Comparison of ENCODE assay signal across 8 cellular contexts in the genomic region with DNA sequence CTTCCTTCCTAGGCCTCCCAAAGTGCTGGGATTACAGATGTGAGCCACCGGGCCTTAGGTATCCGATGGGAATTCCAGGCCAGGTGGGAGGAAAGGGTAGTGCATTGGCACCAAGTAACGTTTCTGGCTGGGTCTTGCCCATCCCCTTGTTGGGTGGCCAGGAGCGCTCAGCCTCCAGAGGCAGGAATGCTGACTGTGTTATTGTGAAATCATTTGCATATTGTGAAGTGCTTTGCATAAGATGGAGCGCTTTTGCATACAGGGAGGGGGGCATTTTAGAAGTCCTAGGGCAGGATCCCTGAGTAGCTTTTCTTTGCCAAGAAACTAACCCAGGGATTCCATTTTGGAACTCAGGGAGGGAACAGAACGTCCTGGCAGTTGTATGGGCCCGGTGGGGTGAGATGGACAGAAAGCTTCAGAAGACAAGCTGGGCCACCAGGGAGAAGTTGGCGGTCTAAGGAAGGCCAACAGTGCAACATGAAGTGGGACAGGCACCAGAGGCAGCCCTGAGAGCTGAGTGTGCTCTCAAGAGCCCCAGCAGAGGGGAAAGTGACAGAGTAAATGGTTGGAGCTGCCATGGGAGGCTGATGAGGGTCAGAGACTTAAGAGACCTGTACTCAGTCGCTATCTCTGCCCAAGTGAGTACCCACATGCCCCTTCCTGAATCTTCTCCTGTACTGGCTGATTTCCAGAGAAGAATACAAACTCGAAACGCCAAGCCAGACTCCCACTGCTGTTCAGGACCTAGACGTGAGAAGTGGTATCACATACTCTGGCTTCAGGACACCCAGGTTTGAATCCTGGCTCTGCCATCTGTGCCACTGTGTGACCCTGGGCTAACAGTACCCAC. TPM values are rescaled to one million over a fixed set of nuclear protein-coding genes. Genes with fewer than 3 reads are reported as not detected.
DNase-seq lines count a peak whose midpoint lies in the region; ATAC-seq and TF ChIP-seq lines count a peak whose summit lies in the region.

No MANE protein-coding gene starts in this region.

- no peaks in the 10 kb centered on the region for H3K9me2 ChIP-seq in neural cell (ENCODE audit: insufficient read depth, low read length)

- no peaks in the 10 kb centered on the region for H3K27me3 Mint-ChIP-seq in CD8-positive, alpha-beta T cell (ENCODE audit: low read depth)

- H3K4me1 Mint-ChIP-seq in CD8-positive, alpha-beta T cell (ENCODE audit: low read depth) = peaks cover 25% of the 10 kb centered on the region

- no peak for ATAC-seq in CD8-positive, alpha-beta T cell

- H3K36me3 Mint-ChIP-seq in CD8-positive, alpha-beta T cell = peaks cover 2% of the 10 kb centered on the region

- TF ChIP-seq RAD21 in neural cell (conservative IDR thresholded peaks at IDR 0.05) = no peak

- no peak for TF ChIP-seq CTCF in CD8-positive, alpha-beta T cell (IDR thresholded peaks at IDR 0.05)
- TF ChIP-seq CTCF in neural cell (IDR thresholded peaks at IDR 0.05; ENCODE audit: poor library complexity, severe bottlenecking) = no peak

- peaks cover 7% of the 10 kb centered on the region for H3K79me2 ChIP-seq in neural cell (replicated peaks; ENCODE audit: insufficient read depth, low read length)

- H3K27ac Mint-ChIP-seq in CD8-positive, alpha-beta T cell = peak overlapping the region; percentile 92

- no peaks in the 10 kb centered on the region for H4K20me1 ChIP-seq in neural cell (ENCODE audit: insufficient read depth)

- no peaks in the 10 kb centered on the region for H3F3A ChIP-seq in neural cell (ENCODE audit: insufficient read depth, low read length, poor library complexity, severe bottlenecking)

- peak overlapping the region; percentile 84 for H3K4me3 Mint-ChIP-seq in CD8-positive, alpha-beta T cell

- peak overlapping the region; percentile 40 for H3K4me3 ChIP-seq in CD8-positive, alpha-beta T cell (ENCODE audit: low read depth, low read length)
- H3K4me3 ChIP-seq in NT2/D1 (ENCODE audit: insufficient read length, low read depth) (peak overlapping the region; percentile 67), neural cell (ENCODE audit: low read length) (peak overlapping the region; percentile 78)
- H3K4me3 ChIP-seq in effector memory CD4-positive, alpha-beta T cell (ENCODE audit: insufficient read depth, low read depth, low read length, poor library complexity, severe bottlenecking) = peak overlapping the region; percentile 89

- CTCF ChIA-PET in CD8-positive, alpha-beta T cell (lab: Charles Lee) = interaction anchor here (0.7 to 1.7 kb wide), 9 partner anchors 8 to 101 kb away, joined by 3 to 26 read pairs (median 4); a partner anchor contains a TSS

- no peaks in the 10 kb centered on the region for H3K27me3 ChIP-seq in CD8-positive, alpha-beta T cell (ENCODE audit: insufficient read depth, low read length)
- H3K27me3 ChIP-seq in NT2/D1 (ENCODE audit: insufficient read depth, insufficient read length) (no peaks in the 10 kb centered on the region), neural cell (ENCODE audit: insufficient read depth, low read depth, low read length) (no peaks in the 10 kb centered on the region)
- H3K27me3 ChIP-seq in effector memory CD4-positive, alpha-beta T cell (replicated peaks; ENCODE audit: control insufficient read depth, insufficient read depth, low read length, poor library complexity, severe bottlenecking) = no peaks in the 10 kb centered on the region

- no peaks in the 10 kb centered on the region for H3K9me3 Mint-ChIP-seq in CD8-positive, alpha-beta T cell

- POLR2A ChIA-PET in CD8-positive, alpha-beta T cell (lab: Charles Lee) = interaction anchor here (1.0 to 1.3 kb wide), 3 partner anchors 12 to 222 kb away, joined by 3 to 5 read pairs (median 3); no protein-coding TSS in a partner anchor

- no peak for DNase-seq in CD8-positive, alpha-beta T cell
- DNase-seq in NT2/D1 (ENCODE audit: low read depth, low spot score) = no peak
- no peak for DNase-seq in effector memory CD4-positive, alpha-beta T cell
- no peak for DNase-seq in iPS-NIHi11 (ENCODE audit: low spot score)
- DNase-seq in hepatic stellate cell (ENCODE audit: low spot score) = no peak
- DNase-seq in NCI-H187 (lab: John Stamatoyannopoulos, UW) = no peak
- no peak for DNase-seq in cerebellar nuclear complex (lab: John Stamatoyannopoulos, UW)

- intact Hi-C loops in CD8-positive, alpha-beta T cell (cut with DNase I, micrococcal nuclease) = loop anchor here (5.0 to 10.0 kb wide), 5 partner anchors 80 to 470 kb away; a partner anchor contains a TSS

- peak overlapping the region; percentile 52 for H2AFZ ChIP-seq in neural cell (ENCODE audit: low read depth, low read length)

- peak overlapping the region; percentile 29 for H3K27ac ChIP-seq in CD8-positive, alpha-beta T cell (ENCODE audit: low read depth, low read length)
- H3K27ac ChIP-seq in effector memory CD4-positive, alpha-beta T cell (ENCODE audit: insufficient read depth, low read length, poor library complexity, severe bottlenecking) = peak overlapping the region; percentile 82
- peak overlapping the region; percentile 74 for H3K27ac ChIP-seq in neural cell (ENCODE audit: low read length)

- peaks cover 18% of the 10 kb centered on the region for H3K4me1 ChIP-seq in CD8-positive, alpha-beta T cell (ENCODE audit: insufficient read depth, low read length)
- H3K4me1 ChIP-seq in NT2/D1 (ENCODE audit: insufficient read depth, insufficient read length) = peaks cover 12% of the 10 kb centered on the region
- peaks cover 17% of the 10 kb centered on the region for H3K4me1 ChIP-seq in effector memory CD4-positive, alpha-beta T cell (ENCODE audit: control insufficient read depth, insufficient read depth, low read length, poor library complexity, severe bottlenecking)

- no peaks in the 10 kb centered on the region for H3K9me3 ChIP-seq in CD8-positive, alpha-beta T cell (ENCODE audit: low read length)
- H3K9me3 ChIP-seq in NT2/D1 (ENCODE audit: insufficient read depth, low read length) (no peaks in the 10 kb centered on the region), neural cell (ENCODE audit: low read length) (no peaks in the 10 kb centered on the region)
- no peaks in the 10 kb centered on the region for H3K9me3 ChIP-seq in effector memory CD4-positive, alpha-beta T cell (ENCODE audit: control insufficient read depth, low read length)

- TF ChIP-seq EP300 in neural cell (conservative IDR thresholded peaks at IDR 0.05; ENCODE audit: poor library complexity, severe bottlenecking) = no peak

- peak overlapping the region; percentile 87 for H3K9ac ChIP-seq in NT2/D1 (ENCODE audit: insufficient read length, low read depth)
- H3K9ac ChIP-seq in neural cell (ENCODE audit: low read length) = peak overlapping the region; percentile 78

- H3K4me2 ChIP-seq in neural cell (ENCODE audit: low read length) = peak overlapping the region; percentile 7

- no peaks in the 10 kb centered on the region for H3K36me3 ChIP-seq in CD8-positive, alpha-beta T cell (ENCODE audit: insufficient read depth, low read length)
- H3K36me3 ChIP-seq in NT2/D1 (ENCODE audit: insufficient read depth, insufficient read length, low read length) = peaks cover 18% of the 10 kb centered on the region
- H3K36me3 ChIP-seq in effector memory CD4-positive, alpha-beta T cell (ENCODE audit: control insufficient read depth, insufficient read depth, low read length) = no peaks in the 10 kb centered on the region
- no peaks in the 10 kb centered on the region for H3K36me3 ChIP-seq in neural cell (ENCODE audit: insufficient read depth, low read length)

TF ChIP-seq in neural cell, 6 proteins besides CTCF, POLR2A, EP300 and RAD21:
- TF ChIP-seq SMC3 (conservative IDR thresholded peaks at IDR 0.05; ENCODE audit: poor library complexity) (no peak), MXI1 (conservative IDR thresholded peaks at IDR 0.05; ENCODE audit: poor library complexity, severe bottlenecking) (no peak), EZH2 (IDR thresholded peaks at IDR 0.05; ENCODE audit: borderline replicate concordance, insufficient read depth, low read length, poor library complexity, severe bottlenecking) (no peak), POLR2AphosphoS5 (IDR thresholded peaks at IDR 0.05) (no peak), TAF1 (IDR thresholded peaks at IDR 0.05; ENCODE audit: low read depth) (no peak)
- TF ChIP-seq, protein P1, sequence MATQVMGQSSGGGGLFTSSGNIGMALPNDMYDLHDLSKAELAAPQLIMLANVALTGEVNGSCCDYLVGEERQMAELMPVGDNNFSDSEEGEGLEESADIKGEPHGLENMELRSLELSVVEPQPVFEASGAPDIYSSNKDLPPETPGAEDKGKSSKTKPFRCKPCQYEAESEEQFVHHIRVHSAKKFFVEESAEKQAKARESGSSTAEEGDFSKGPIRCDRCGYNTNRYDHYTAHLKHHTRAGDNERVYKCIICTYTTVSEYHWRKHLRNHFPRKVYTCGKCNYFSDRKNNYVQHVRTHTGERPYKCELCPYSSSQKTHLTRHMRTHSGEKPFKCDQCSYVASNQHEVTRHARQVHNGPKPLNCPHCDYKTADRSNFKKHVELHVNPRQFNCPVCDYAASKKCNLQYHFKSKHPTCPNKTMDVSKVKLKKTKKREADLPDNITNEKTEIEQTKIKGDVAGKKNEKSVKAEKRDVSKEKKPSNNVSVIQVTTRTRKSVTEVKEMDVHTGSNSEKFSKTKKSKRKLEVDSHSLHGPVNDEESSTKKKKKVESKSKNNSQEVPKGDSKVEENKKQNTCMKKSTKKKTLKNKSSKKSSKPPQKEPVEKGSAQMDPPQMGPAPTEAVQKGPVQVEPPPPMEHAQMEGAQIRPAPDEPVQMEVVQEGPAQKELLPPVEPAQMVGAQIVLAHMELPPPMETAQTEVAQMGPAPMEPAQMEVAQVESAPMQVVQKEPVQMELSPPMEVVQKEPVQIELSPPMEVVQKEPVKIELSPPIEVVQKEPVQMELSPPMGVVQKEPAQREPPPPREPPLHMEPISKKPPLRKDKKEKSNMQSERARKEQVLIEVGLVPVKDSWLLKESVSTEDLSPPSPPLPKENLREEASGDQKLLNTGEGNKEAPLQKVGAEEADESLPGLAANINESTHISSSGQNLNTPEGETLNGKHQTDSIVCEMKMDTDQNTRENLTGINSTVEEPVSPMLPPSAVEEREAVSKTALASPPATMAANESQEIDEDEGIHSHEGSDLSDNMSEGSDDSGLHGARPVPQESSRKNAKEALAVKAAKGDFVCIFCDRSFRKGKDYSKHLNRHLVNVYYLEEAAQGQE (IDR thresholded peaks at IDR 0.05; ENCODE audit: borderline replicate concordance) = no peak

RNA-seq across cellular contexts. Expression of a gene that starts 1.3 kb away (rescaled TPM):
- total RNA-seq in CD8-positive, alpha-beta T cell = 10 to 100 TPM; 34.0 to 34.6 TPM
- polyA plus RNA-seq in neural cell = 41.6 and 48.0 TPM in 2 replicates
- polyA minus RNA-seq in neural cell = 13.9 and 15.3 TPM in 2 replicates

RNA-seq across cellular contexts. Expression of a gene that starts 19.1 kb away (rescaled TPM):
- 10 to 100 TPM; 58.1 to 63.4 TPM for total RNA-seq in CD8-positive, alpha-beta T cell
- 157 and 172 TPM in 2 replicates for polyA plus RNA-seq in neural cell
- 94.6 and 113 TPM in 2 replicates for polyA minus RNA-seq in neural cell

RNA-seq across cellular contexts. Expression of a gene that starts 28.8 kb away (rescaled TPM):
- total RNA-seq in CD8-positive, alpha-beta T cell = 1 to 10 TPM in 1 of 2 experiments, under 1 TPM in 1; 0.58 to 1.1 TPM
- polyA plus RNA-seq in neural cell = not detected in 2 replicates
- not detected in 2 replicates for polyA minus RNA-seq in neural cell

RNA-seq across cellular contexts. Expression of a gene that starts 41.8 kb away (rescaled TPM):
- under 1 TPM; 0.84 to 0.94 TPM for total RNA-seq in CD8-positive, alpha-beta T cell
- not detected in 2 replicates for polyA plus RNA-seq in neural cell
- polyA minus RNA-seq in neural cell = not detected in 2 replicates

RNA-seq across cellular contexts. Expression of a gene that starts 54.6 kb away (rescaled TPM):
- total RNA-seq in CD8-positive, alpha-beta T cell = not detected
- polyA plus RNA-seq in neural cell = not detected in 2 replicates
- not detected in 2 replicates for polyA minus RNA-seq in neural cell

Comparison
In these comparisons a context has a peak if more than half of its experiments do, and no peak if none do; other contexts are left out.
1. H3K27ac ChIP-seq: peak in every context shown above with its lines; median percentile 82 in effector memory CD4-positive, alpha-beta T cell; 74 in neural cell; 29 in CD8-positive, alpha-beta T cell.